In genomic region chr20:51534764-51535386, GRCh38 we compare ENCODE assay signal across 10 cellular contexts. TPM values are rescaled to one million over a fixed set of nuclear protein-coding genes. Genes with fewer than 3 reads are reported as not detected.
DNase-seq lines count a peak whose midpoint lies in the region; ATAC-seq, FAIRE-seq and TF ChIP-seq lines count a peak whose summit lies in the region.
"Had no signal": no experiment of that assay in that cellular context is flagged by ENCODE, and none has a peak within 500 bp of the region (broad histone marks: within the 10 kb centered on the region; RNA-seq: fewer than 3 reads in every experiment).

No MANE protein-coding gene starts in this region.

- peak overlapping the region; percentile 99 for H3K27ac Mint-ChIP-seq in CD8-positive, alpha-beta T cell
- peak overlapping the region; percentile 96 for H3K27ac Mint-ChIP-seq in activated T-helper 1 cell treated with anti-CD3 and anti-CD28 coated beads, Interleukin-12 subunit alpha, Interleukin-12 subunit beta, Interleukin-2, Interleukin-4 antibody, amounts not matched to agents 30 ng/mL and 10 ng/mL and 1 ng/mL, durations not matched to agents 14 hours and 24 hours and 36 hours

- peak overlapping the region; percentile 32 for H3K4me3 Mint-ChIP-seq in CD8-positive, alpha-beta T cell
- peak overlapping the region; percentile 55 for H3K4me3 Mint-ChIP-seq in activated T-helper 1 cell treated with anti-CD3 and anti-CD28 coated beads, Interleukin-12 subunit alpha, Interleukin-12 subunit beta, Interleukin-2, Interleukin-4 antibody, amounts not matched to agents 30 ng/mL and 10 ng/mL and 1 ng/mL, durations not matched to agents 14 hours and 24 hours and 36 hours

- no peak overlapping the region for H2AFZ ChIP-seq in Loucy (ENCODE audit: low read length)

- H4K20me1 ChIP-seq in Loucy (ENCODE audit: insufficient read depth, low read length, poor library complexity, severe bottlenecking), result peaks cover 44% of the 10 kb centered on the region

- CTCF ChIA-PET in CD8-positive, alpha-beta T cell (lab: Charles Lee), result no interaction called here

- H3K4me1 ChIP-seq in CD8-positive, alpha-beta T cell (ENCODE audit: insufficient read depth, low read length), result peaks cover 94% of the 10 kb centered on the region
- H3K4me1 ChIP-seq in Loucy (ENCODE audit: insufficient read depth, low read length, poor library complexity, severe bottlenecking) (peaks cover 38% of the 10 kb centered on the region), mucosa of rectum (ENCODE audit: control insufficient read depth in 2 of 2, insufficient read depth in 2 of 2, low read length in 2 of 2) (peaks cover 0 to 14% of the 10 kb centered on the region in 2 donors), kidney (ENCODE audit: control insufficient read depth in 1 of 2, insufficient read depth in 1 of 2, low read depth in 1 of 2, low read length in 2 of 2) (peaks cover 0 to 4% of the 10 kb centered on the region in 2 donors)

- no peaks in the 10 kb centered on the region for H3K9me3 ChIP-seq in CD8-positive, alpha-beta T cell (ENCODE audit: low read length)
- no peaks in the 10 kb centered on the region for H3K9me3 ChIP-seq in Loucy (ENCODE audit: insufficient read depth, low read depth, low read length)
- no peaks in the 10 kb centered on the region for H3K9me3 ChIP-seq in mucosa of rectum (ENCODE audit: control insufficient read depth in 2 of 2, low read length in 2 of 2)
- peaks cover 0 to 3% of the 10 kb centered on the region in 2 donors for H3K9me3 ChIP-seq in kidney (ENCODE audit: control insufficient read depth in 1 of 2, low read length in 2 of 2)

- H3K36me3 ChIP-seq in CD8-positive, alpha-beta T cell (ENCODE audit: insufficient read depth, low read length), result no peaks in the 10 kb centered on the region
- peaks cover 3% of the 10 kb centered on the region; the same call in 1 of the 2 replicates for H3K36me3 ChIP-seq in Loucy (ENCODE audit: insufficient read depth, low read length)
- H3K36me3 ChIP-seq in mucosa of rectum (ENCODE audit: control insufficient read depth in 2 of 2, insufficient read depth in 2 of 2, low read length in 2 of 2), result peaks cover 0 to 7% of the 10 kb centered on the region in 2 donors
- no peaks in the 10 kb centered on the region for H3K36me3 ChIP-seq in kidney (ENCODE audit: control insufficient read depth in 1 of 2, insufficient read depth in 2 of 2, low read length in 2 of 2)

- no peaks in the 10 kb centered on the region for H3K9me2 ChIP-seq in Loucy (replicated peaks; ENCODE audit: low read depth, low read length)

- no peak for TF ChIP-seq CTCF in CD8-positive, alpha-beta T cell (IDR thresholded peaks at IDR 0.05)
- TF ChIP-seq CTCF in Loucy (conservative IDR thresholded peaks at IDR 0.05; ENCODE audit: low read length) (no peak), kidney (IDR thresholded peaks at IDR 0.05; ENCODE audit: borderline replicate concordance, extremely low read depth, insufficient read depth) (no peak)

- H3K27me3 ChIP-seq in CD8-positive, alpha-beta T cell (ENCODE audit: insufficient read depth, low read length), result no peaks in the 10 kb centered on the region
- H3K27me3 ChIP-seq in Loucy (ENCODE audit: insufficient read depth, low read length, poor library complexity, severe bottlenecking) (no peaks in the 10 kb centered on the region), mucosa of rectum (ENCODE audit: control insufficient read depth in 2 of 2, insufficient read depth in 2 of 2, low read length in 2 of 2) (no peaks in the 10 kb centered on the region)

- H3K27ac ChIP-seq in CD8-positive, alpha-beta T cell (ENCODE audit: low read depth, low read length), result no peak overlapping the region
- H3K27ac ChIP-seq in mucosa of rectum (ENCODE audit: low read depth in 2 of 2, low read length in 2 of 2) (peak overlapping the region; percentile 2 to 3), kidney (ENCODE audit: low read depth in 2 of 2, low read length in 2 of 2) (no peak overlapping the region)

- no peak for FAIRE-seq in kidney (lab: Jason Lieb, UNC)

- POLR2A ChIA-PET in CD8-positive, alpha-beta T cell (lab: Charles Lee), result interaction anchor here (1.1 to 1.7 kb wide), 2 partner anchors 23 to 39 kb away, joined by 3 to 5 read pairs; no protein-coding TSS in a partner anchor

- no peak for ATAC-seq in CD8-positive, alpha-beta T cell
- no peak for ATAC-seq in HG03095 (IDR thresholded peaks at IDR 0.05; ENCODE audit: unreplicated experiment)

- peaks cover 99% of the 10 kb centered on the region for H3K79me2 ChIP-seq in Loucy (ENCODE audit: insufficient read depth, low read length)

- intact Hi-C loops in CD8-positive, alpha-beta T cell (cut with DNase I, micrococcal nuclease), result no loop called here
- intact Hi-C loops in activated T-helper 1 cell treated with anti-CD3 and anti-CD28 coated beads, Interleukin-12 subunit alpha, Interleukin-12 subunit beta, Interleukin-2, Interleukin-4 antibody, amounts not matched to agents 30 ng/mL and 10 ng/mL and 1 ng/mL, durations not matched to agents 14 hours and 24 hours and 36 hours (cut with micrococcal nuclease), result no loop called here
- intact Hi-C loops in kidney (cut with DNase I), result no loop called here

- H3K4me2 ChIP-seq in Loucy (ENCODE audit: low read depth, low read length, poor library complexity, severe bottlenecking), result no peak overlapping the region

- H3K4me3 ChIP-seq in CD8-positive, alpha-beta T cell (ENCODE audit: low read depth, low read length), result no peak overlapping the region
- H3K4me3 ChIP-seq in Loucy (ENCODE audit: low read length, poor library complexity, severe bottlenecking) (no peak overlapping the region), mucosa of rectum (ENCODE audit: low read length in 2 of 2) (no peak overlapping the region), kidney (ENCODE audit: low read length in 2 of 2) (no peak overlapping the region)

- H3K9me3 Mint-ChIP-seq in CD8-positive, alpha-beta T cell, result no peaks in the 10 kb centered on the region
- H3K9me3 Mint-ChIP-seq in activated T-helper 1 cell treated with anti-CD3 and anti-CD28 coated beads, Interleukin-12 subunit alpha, Interleukin-12 subunit beta, Interleukin-2, Interleukin-4 antibody, amounts not matched to agents 30 ng/mL and 10 ng/mL and 1 ng/mL, durations not matched to agents 14 hours and 24 hours and 36 hours, result no peaks in the 10 kb centered on the region

- no peaks in the 10 kb centered on the region for H3F3A ChIP-seq in Loucy (ENCODE audit: low read depth)

- H3K27me3 Mint-ChIP-seq in CD8-positive, alpha-beta T cell (ENCODE audit: low read depth), result no peaks in the 10 kb centered on the region
- no peaks in the 10 kb centered on the region for H3K27me3 Mint-ChIP-seq in activated T-helper 1 cell treated with anti-CD3 and anti-CD28 coated beads, Interleukin-12 subunit alpha, Interleukin-12 subunit beta, Interleukin-2, Interleukin-4 antibody, amounts not matched to agents 30 ng/mL and 10 ng/mL and 1 ng/mL, durations not matched to agents 14 hours and 24 hours and 36 hours (ENCODE audit: insufficient read depth)

- H3K4me1 Mint-ChIP-seq in CD8-positive, alpha-beta T cell (ENCODE audit: low read depth), result peaks cover 96% of the 10 kb centered on the region
- peaks cover 93% of the 10 kb centered on the region for H3K4me1 Mint-ChIP-seq in activated T-helper 1 cell treated with anti-CD3 and anti-CD28 coated beads, Interleukin-12 subunit alpha, Interleukin-12 subunit beta, Interleukin-2, Interleukin-4 antibody, amounts not matched to agents 30 ng/mL and 10 ng/mL and 1 ng/mL, durations not matched to agents 14 hours and 24 hours and 36 hours (ENCODE audit: low read depth)

- H3K9ac ChIP-seq in Loucy (ENCODE audit: low read depth, low read length, poor library complexity, severe bottlenecking) (peak overlapping the region; percentile 37), mucosa of rectum (ENCODE audit: low read depth in 1 of 2, low read length in 2 of 2) (no peak overlapping the region), kidney (ENCODE audit: low read length in 2 of 2) (no peak overlapping the region)

- peaks cover 54% of the 10 kb centered on the region for H3K36me3 Mint-ChIP-seq in CD8-positive, alpha-beta T cell
- H3K36me3 Mint-ChIP-seq in activated T-helper 1 cell treated with anti-CD3 and anti-CD28 coated beads, Interleukin-12 subunit alpha, Interleukin-12 subunit beta, Interleukin-2, Interleukin-4 antibody, amounts not matched to agents 30 ng/mL and 10 ng/mL and 1 ng/mL, durations not matched to agents 14 hours and 24 hours and 36 hours (ENCODE audit: low read depth), result peaks cover 61% of the 10 kb centered on the region

- DNase-seq in CD8-positive, alpha-beta T cell, result no peak
- DNase-seq in activated T-helper 1 cell treated with anti-CD3 and anti-CD28 coated beads, Interleukin-12 subunit alpha, Interleukin-12 subunit beta, Interleukin-2, Interleukin-4 antibody, amounts not matched to agents 30 ng/mL and 10 ng/mL and 1 ng/mL, durations not matched to agents 14 hours and 24 hours and 36 hours (ENCODE audit: low spot score), result no peak
- no peak for DNase-seq in kidney
- no peak for DNase-seq in NCI-H2227 (lab: John Stamatoyannopoulos, UW; ENCODE audit: unreplicated experiment)
- no peak for DNase-seq in HuH-7 (ENCODE audit: low spot score)
- DNase-seq: glutamatergic neuron, NCI-H446 treated with DMSO at 0.1 percent for 48 hours had no signal

RNA-seq across cellular contexts. Expression of gene NFATC2, which starts 7.6 kb away (rescaled TPM):
- total RNA-seq in CD8-positive, alpha-beta T cell, result 10 to 100 TPM; 32.6 to 34.9 TPM
- total RNA-seq in activated T-helper 1 cell treated with anti-CD3 and anti-CD28 coated beads, Interleukin-12 subunit alpha, Interleukin-12 subunit beta, Interleukin-2, Interleukin-4 antibody, amounts not matched to agents 30 ng/mL and 10 ng/mL and 1 ng/mL, durations not matched to agents 14 hours and 24 hours and 36 hours, result 84.0 and 86.4 TPM in 2 replicates
- total RNA-seq in kidney, result 10.5 TPM
- 0.73 TPM for polyA plus RNA-seq in kidney (ENCODE audit: insufficient read depth, low read depth, low replicate concordance)

Comparison
In these comparisons a context has a peak if more than half of its experiments do, and no peak if none do; other contexts are left out.
1. H3K27ac ChIP-seq: peak in mucosa of rectum (2 of 2); none in CD8-positive, alpha-beta T cell (single experiment) and kidney (0 of 2).